ENCODE assay signal across 2 cellular contexts in genomic region chr1:246765521-246765920, GRCh38.
TF ChIP-seq lines count a peak whose summit lies in the region.

No MANE protein-coding gene starts in this region.

TF ChIP-seq in liver, 16 proteins besides CTCF, POLR2A, EP300 and RAD21:
- TF ChIP-seq EGR1 (IDR thresholded peaks at IDR 0.05; ENCODE audit: low read depth in 2 of 2) (no peak), HNF4A (conservative IDR thresholded peaks at IDR 0.05) (peak; percentile 84 to 89), RXRA (IDR thresholded peaks at IDR 0.05) (peak in 1 of 2 donors; percentile 48), SP1 (IDR thresholded peaks at IDR 0.05) (peak; percentile 54), HNF4G (IDR thresholded peaks at IDR 0.05) (peak; percentile 60)
- TF ChIP-seq, protein P1, sequence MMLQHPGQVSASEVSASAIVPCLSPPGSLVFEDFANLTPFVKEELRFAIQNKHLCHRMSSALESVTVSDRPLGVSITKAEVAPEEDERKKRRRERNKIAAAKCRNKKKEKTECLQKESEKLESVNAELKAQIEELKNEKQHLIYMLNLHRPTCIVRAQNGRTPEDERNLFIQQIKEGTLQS (IDR thresholded peaks at IDR 0.05): no peak
TF ChIP-seq in liver: peak in this region for 4.

TF ChIP-seq in HepG2, 621 proteins besides CTCF, POLR2A, EP300 and RAD21:
- no peak for TF ChIP-seq KLF12 (CRISPR knock-in tag; IDR thresholded peaks at IDR 0.05; ENCODE audit: borderline replicate concordance)
- TF ChIP-seq SAFB2 (CRISPR knock-in tag; IDR thresholded peaks at IDR 0.05; ENCODE audit: borderline replicate concordance, low read depth): no peak
- no peak for TF ChIP-seq ZNF263 (CRISPR knock-in tag; IDR thresholded peaks at IDR 0.05)
- no peak for TF ChIP-seq ZNF749 (CRISPR knock-in tag; IDR thresholded peaks at IDR 0.05; ENCODE audit: borderline replicate concordance)
- TF ChIP-seq, protein P2, sequence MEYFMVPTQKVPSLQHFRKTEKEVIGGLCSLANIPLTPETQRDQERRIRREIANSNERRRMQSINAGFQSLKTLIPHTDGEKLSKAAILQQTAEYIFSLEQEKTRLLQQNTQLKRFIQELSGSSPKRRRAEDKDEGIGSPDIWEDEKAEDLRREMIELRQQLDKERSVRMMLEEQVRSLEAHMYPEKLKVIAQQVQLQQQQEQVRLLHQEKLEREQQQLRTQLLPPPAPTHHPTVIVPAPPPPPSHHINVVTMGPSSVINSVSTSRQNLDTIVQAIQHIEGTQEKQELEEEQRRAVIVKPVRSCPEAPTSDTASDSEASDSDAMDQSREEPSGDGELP (IDR thresholded peaks at IDR 0.05; ENCODE audit: borderline replicate concordance, low read depth): no peak
- no peak for TF ChIP-seq ZNF317 (CRISPR knock-in tag; IDR thresholded peaks at IDR 0.05)
- TF ChIP-seq, protein P3, sequence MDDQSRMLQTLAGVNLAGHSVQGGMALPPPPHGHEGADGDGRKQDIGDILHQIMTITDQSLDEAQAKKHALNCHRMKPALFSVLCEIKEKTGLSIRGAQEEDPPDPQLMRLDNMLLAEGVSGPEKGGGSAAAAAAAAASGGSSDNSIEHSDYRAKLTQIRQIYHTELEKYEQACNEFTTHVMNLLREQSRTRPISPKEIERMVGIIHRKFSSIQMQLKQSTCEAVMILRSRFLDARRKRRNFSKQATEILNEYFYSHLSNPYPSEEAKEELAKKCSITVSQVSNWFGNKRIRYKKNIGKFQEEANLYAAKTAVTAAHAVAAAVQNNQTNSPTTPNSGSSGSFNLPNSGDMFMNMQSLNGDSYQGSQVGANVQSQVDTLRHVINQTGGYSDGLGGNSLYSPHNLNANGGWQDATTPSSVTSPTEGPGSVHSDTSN (CRISPR knock-in tag; IDR thresholded peaks at IDR 0.05; ENCODE audit: borderline replicate concordance): no peak
- TF ChIP-seq ATAD3A (CRISPR knock-in tag; IDR thresholded peaks at IDR 0.05): no peak
- TF ChIP-seq ZNF33B (CRISPR knock-in tag; IDR thresholded peaks at IDR 0.05): no peak
- TF ChIP-seq, protein P4, sequence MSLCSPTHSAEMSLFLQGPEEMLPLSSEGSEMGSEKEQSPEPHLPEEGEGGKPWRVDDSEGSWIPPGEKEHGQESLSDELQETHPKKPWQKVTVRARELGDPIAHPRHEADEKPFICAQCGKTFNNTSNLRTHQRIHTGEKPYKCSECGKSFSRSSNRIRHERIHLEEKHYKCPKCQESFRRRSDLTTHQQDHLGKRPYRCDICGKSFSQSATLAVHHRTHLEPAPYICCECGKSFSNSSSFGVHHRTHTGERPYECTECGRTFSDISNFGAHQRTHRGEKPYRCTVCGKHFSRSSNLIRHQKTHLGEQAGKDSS (CRISPR knock-in tag; IDR thresholded peaks at IDR 0.05; ENCODE audit: borderline replicate concordance, low read depth): no peak
- no peak for TF ChIP-seq GFI1 (CRISPR knock-in tag; IDR thresholded peaks at IDR 0.05; ENCODE audit: borderline replicate concordance)
- no peak for TF ChIP-seq MAX (IDR thresholded peaks at IDR 0.05)
- no peak for TF ChIP-seq HOXA3 (CRISPR knock-in tag; IDR thresholded peaks at IDR 0.05)
- no peak for TF ChIP-seq MYNN (CRISPR knock-in tag; IDR thresholded peaks at IDR 0.05; ENCODE audit: low read depth)
- TF ChIP-seq MED1 (CRISPR knock-in tag; IDR thresholded peaks at IDR 0.05): no peak
- TF ChIP-seq USF2 (IDR thresholded peaks at IDR 0.05; ENCODE audit: low read depth, low read length): no peak
- no peak for TF ChIP-seq USF2 (CRISPR knock-in tag; IDR thresholded peaks at IDR 0.05; ENCODE audit: borderline replicate concordance)
- no peak for TF ChIP-seq RFXAP (CRISPR knock-in tag; IDR thresholded peaks at IDR 0.05; ENCODE audit: borderline replicate concordance)
- TF ChIP-seq, protein P5, sequence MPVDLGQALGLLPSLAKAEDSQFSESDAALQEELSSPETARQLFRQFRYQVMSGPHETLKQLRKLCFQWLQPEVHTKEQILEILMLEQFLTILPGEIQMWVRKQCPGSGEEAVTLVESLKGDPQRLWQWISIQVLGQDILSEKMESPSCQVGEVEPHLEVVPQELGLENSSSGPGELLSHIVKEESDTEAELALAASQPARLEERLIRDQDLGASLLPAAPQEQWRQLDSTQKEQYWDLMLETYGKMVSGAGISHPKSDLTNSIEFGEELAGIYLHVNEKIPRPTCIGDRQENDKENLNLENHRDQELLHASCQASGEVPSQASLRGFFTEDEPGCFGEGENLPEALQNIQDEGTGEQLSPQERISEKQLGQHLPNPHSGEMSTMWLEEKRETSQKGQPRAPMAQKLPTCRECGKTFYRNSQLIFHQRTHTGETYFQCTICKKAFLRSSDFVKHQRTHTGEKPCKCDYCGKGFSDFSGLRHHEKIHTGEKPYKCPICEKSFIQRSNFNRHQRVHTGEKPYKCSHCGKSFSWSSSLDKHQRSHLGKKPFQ (CRISPR knock-in tag; IDR thresholded peaks at IDR 0.05; ENCODE audit: insufficient replicate concordance): no peak
- no peak for TF ChIP-seq ARHGAP35 (CRISPR knock-in tag; IDR thresholded peaks at IDR 0.05; ENCODE audit: borderline replicate concordance)
- TF ChIP-seq ZNF136 (CRISPR knock-in tag; IDR thresholded peaks at IDR 0.05; ENCODE audit: low read depth): no peak
TF ChIP-seq in HepG2: peak in this region for 0.
